ENCODE assay signal across 9 cellular contexts in the genomic region with DNA sequence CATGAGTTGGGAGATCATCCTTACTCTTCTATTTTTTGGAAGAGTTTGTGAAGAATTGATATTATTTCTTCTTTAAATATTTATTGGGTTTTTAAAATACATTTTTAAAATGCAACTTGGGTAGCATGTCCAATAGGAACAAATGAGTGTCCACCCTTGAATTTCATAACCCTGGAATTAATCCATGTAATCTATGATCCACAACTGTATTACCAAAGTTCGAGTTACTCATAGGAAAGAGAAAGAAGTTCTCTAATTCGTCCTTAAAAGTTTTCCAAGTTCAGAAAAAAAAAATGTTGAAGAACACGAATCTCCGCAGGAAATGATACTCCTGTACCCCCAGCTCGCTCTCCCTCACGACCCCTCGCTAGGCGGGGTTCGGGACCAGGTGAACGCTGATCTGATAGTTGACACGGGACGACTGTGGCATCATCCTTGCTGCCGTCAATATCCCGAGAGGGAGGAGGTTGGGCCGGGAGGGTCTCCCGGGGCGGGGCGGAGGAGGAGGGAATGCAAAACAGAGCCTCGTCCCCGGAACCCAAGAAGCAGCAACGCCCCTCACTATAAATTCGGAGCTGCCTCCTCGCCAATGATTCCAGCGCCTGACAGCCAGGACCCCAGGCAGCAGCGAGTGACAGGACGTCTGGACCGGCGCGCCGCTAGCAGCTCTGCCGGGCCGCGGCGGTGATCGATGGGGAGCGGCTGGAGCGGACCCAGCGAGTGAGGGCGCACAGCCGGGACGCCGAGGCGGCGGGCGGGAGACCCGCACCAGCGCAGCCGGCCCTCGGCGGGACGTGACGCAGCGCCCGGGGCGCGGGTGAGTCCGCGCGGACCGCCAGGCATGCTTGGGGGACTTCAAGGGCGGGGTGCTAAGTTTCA. TPM values are rescaled to one million over a fixed set of nuclear protein-coding genes. Genes with fewer than 3 reads are reported as not detected.
A peak's percentile ranks its signal among the peaks of the same experiment; 100 is the strongest.
DNase-seq lines count a peak whose midpoint lies in the region; ATAC-seq and TF ChIP-seq lines count a peak whose summit lies in the region.
"Had no signal": no experiment of that assay in that cellular context is flagged by ENCODE, and none has a peak within 500 bp of the region (broad histone marks: within the 10 kb centered on the region; RNA-seq: fewer than 3 reads in every experiment).

A gene (plus strand): TSS at position 593 of the 879 bp plus-strand sequence. CDS start 43,133 bp downstream, outside the sequence.

- peak within 1 kb of the TSS; percentile 7 for H3K4me3 Mint-ChIP-seq in activated naive CD8-positive, alpha-beta T cell treated with anti-CD3 and anti-CD28 coated beads for 36 hours
- H3K4me3 Mint-ChIP-seq in activated naive CD8-positive, alpha-beta T cell treated with anti-CD3 and anti-CD28 coated beads, Interleukin-2, amount 50 U/mL, for 24 hours: no peak within 1 kb of the TSS

- H3K36me3 ChIP-seq in esophagus (ENCODE audit: control insufficient read depth in 2 of 2, insufficient read depth in 2 of 2, low read length in 1 of 2) (no peaks in the 10 kb centered on the region), mucosa of descending colon (ENCODE audit: low read depth) (no peaks in the 10 kb centered on the region)
- H3K36me3 ChIP-seq: BLaER1 treated with 17β-estradiol and CSF1 and Interleukin-3, amounts not matched to agents 10 nM and 100 nM had no signal

- H3K27ac ChIP-seq in esophagus (ENCODE audit: low read depth in 2 of 2, low read length in 1 of 2): no peak within 1 kb of the TSS
- H3K27ac ChIP-seq: BLaER1 treated with 17β-estradiol and CSF1 and Interleukin-3, amounts not matched to agents 10 nM and 100 nM had no signal

- H3K4me1 ChIP-seq in esophagus (ENCODE audit: control insufficient read depth in 2 of 2, insufficient read depth in 2 of 2, low read length in 1 of 2) (no peaks in the 10 kb centered on the region), mucosa of descending colon (ENCODE audit: low read depth) (no peaks in the 10 kb centered on the region)
- H3K4me1 ChIP-seq: BLaER1 treated with 17β-estradiol and CSF1 and Interleukin-3, amounts not matched to agents 10 nM and 100 nM had no signal

- H3K27me3 ChIP-seq in esophagus (ENCODE audit: control insufficient read depth in 1 of 2, insufficient read depth in 2 of 2, low read length in 2 of 2): no peaks in the 10 kb centered on the region
- H3K27me3 ChIP-seq: BLaER1 treated with 17β-estradiol and CSF1 and Interleukin-3, amounts not matched to agents 10 nM and 100 nM had no signal

- no peak for DNase-seq in activated naive CD8-positive, alpha-beta T cell treated with anti-CD3 and anti-CD28 coated beads for 36 hours
- no peak for DNase-seq in activated naive CD8-positive, alpha-beta T cell treated with anti-CD3 and anti-CD28 coated beads, Interleukin-2, amount 50 U/mL, for 24 hours
- DNase-seq in mucosa of descending colon (peak; percentile 18 to 56 (median 31)), HK-2 (ENCODE audit: unreplicated experiment) (no peak)
- DNase-seq in activated naive CD4-positive, alpha-beta T cell treated with Interleukin-2 at 50 U/mL for 16 hours: no peak
- no peak for DNase-seq in effector CD4-positive, alpha-beta T cell

- no peak for ATAC-seq in activated naive CD8-positive, alpha-beta T cell treated with anti-CD3 and anti-CD28 coated beads, Interleukin-2, amount 50 U/mL, for 24 hours
- ATAC-seq in mucosa of descending colon (peak; percentile 50), HG03039 (IDR thresholded peaks at IDR 0.05; ENCODE audit: unreplicated experiment) (no peak)

- H3K36me3 Mint-ChIP-seq in activated naive CD8-positive, alpha-beta T cell treated with anti-CD3 and anti-CD28 coated beads for 36 hours: no peaks in the 10 kb centered on the region
- H3K36me3 Mint-ChIP-seq in activated naive CD8-positive, alpha-beta T cell treated with anti-CD3 and anti-CD28 coated beads, Interleukin-2, amount 50 U/mL, for 24 hours (ENCODE audit: low read depth): no peaks in the 10 kb centered on the region

- H3K9me3 Mint-ChIP-seq in activated naive CD8-positive, alpha-beta T cell treated with anti-CD3 and anti-CD28 coated beads for 36 hours: peaks cover 2% of the 10 kb centered on the region
- no peaks in the 10 kb centered on the region for H3K9me3 Mint-ChIP-seq in activated naive CD8-positive, alpha-beta T cell treated with anti-CD3 and anti-CD28 coated beads, Interleukin-2, amount 50 U/mL, for 24 hours

- no peaks in the 10 kb centered on the region for H3K4me1 Mint-ChIP-seq in activated naive CD8-positive, alpha-beta T cell treated with anti-CD3 and anti-CD28 coated beads for 36 hours
- no peaks in the 10 kb centered on the region for H3K4me1 Mint-ChIP-seq in activated naive CD8-positive, alpha-beta T cell treated with anti-CD3 and anti-CD28 coated beads, Interleukin-2, amount 50 U/mL, for 24 hours

- H3K27ac Mint-ChIP-seq in activated naive CD8-positive, alpha-beta T cell treated with anti-CD3 and anti-CD28 coated beads for 36 hours: no peak within 1 kb of the TSS
- H3K27ac Mint-ChIP-seq in activated naive CD8-positive, alpha-beta T cell treated with anti-CD3 and anti-CD28 coated beads, Interleukin-2, amount 50 U/mL, for 24 hours: no peak within 1 kb of the TSS

- H3K9me3 ChIP-seq in esophagus (ENCODE audit: control insufficient read depth in 2 of 2, insufficient read depth in 1 of 2, low read depth in 1 of 2, low read length in 1 of 2) (no peaks in the 10 kb centered on the region), mucosa of descending colon (no peaks in the 10 kb centered on the region)

- no peak for TF ChIP-seq CTCF in mucosa of descending colon (IDR thresholded peaks at IDR 0.05)

- H3K4me3 ChIP-seq in esophagus (ENCODE audit: low read depth in 1 of 2, low read length in 2 of 2): peak within 1 kb of the TSS; percentile 35 to 51
- H3K4me3 ChIP-seq in mucosa of descending colon: no peak within 1 kb of the TSS
- H3K4me3 ChIP-seq: BLaER1 treated with 17β-estradiol and CSF1 and Interleukin-3, amounts not matched to agents 10 nM and 100 nM had no signal

- intact Hi-C loops in mucosa of descending colon (cut with DNase I, micrococcal nuclease): no loop called here

- H3K27me3 Mint-ChIP-seq in activated naive CD8-positive, alpha-beta T cell treated with anti-CD3 and anti-CD28 coated beads for 36 hours: peaks cover 24% of the 10 kb centered on the region
- peaks cover 22% of the 10 kb centered on the region for H3K27me3 Mint-ChIP-seq in activated naive CD8-positive, alpha-beta T cell treated with anti-CD3 and anti-CD28 coated beads, Interleukin-2, amount 50 U/mL, for 24 hours

- 5 to 6% methylated on average over 61 of the region's 61 CpGs for WGBS in esophagus, 2 donors

RNA-seq across cellular contexts. Expression of the gene that starts here (rescaled TPM):
- total RNA-seq in activated naive CD8-positive, alpha-beta T cell treated with anti-CD3 and anti-CD28 coated beads for 36 hours: not detected
- polyA plus RNA-seq in esophagus: under 1 TPM; 0.35 to 0.85 TPM
- total RNA-seq in mucosa of descending colon: 10 to 100 TPM in 1 of 3 donors, 1 to 10 TPM in 1, under 1 TPM in 1; 0.52 to 20.0 (median 4.2) TPM

Comparison
In these comparisons a context has a peak if more than half of its experiments do, and no peak if none do; other contexts are left out.
1. DNase-seq: peak in mucosa of descending colon (3 of 3); none in activated naive CD8-positive, alpha-beta T cell treated with anti-CD3 and anti-CD28 coated beads for 36 hours (single experiment), activated naive CD8-positive, alpha-beta T cell treated with anti-CD3 and anti-CD28 coated beads, Interleukin-2, amount 50 U/mL, for 24 hours (single experiment), activated naive CD4-positive, alpha-beta T cell treated with Interleukin-2 at 50 U/mL for 16 hours (single experiment), HK-2 (single experiment) and effector CD4-positive, alpha-beta T cell (single experiment).